20 cellular contexts compared by ENCODE assay signal in genomic region chr1:22137006-22137720, GRCh38. TPM values are rescaled to one million over a fixed set of nuclear protein-coding genes. Genes with fewer than 3 reads are reported as not detected.
DNase-seq lines count a peak whose midpoint lies in the region; ATAC-seq, FAIRE-seq and TF ChIP-seq lines count a peak whose summit lies in the region.
"Had no signal": no experiment of that assay in that cellular context is flagged by ENCODE, and none has a peak within 500 bp of the region (broad histone marks: within the 10 kb centered on the region; RNA-seq: fewer than 3 reads in every experiment).

No MANE protein-coding gene starts in this region.

- H3K4me3 Mint-ChIP-seq in neural progenitor cell: peak overlapping the region; percentile 46
- H3K4me3 Mint-ChIP-seq in activated T-cell treated with anti-CD3 and anti-CD28 coated beads, Interleukin-2, amount 50 U/mL, for 24 hours: no peak overlapping the region
- H3K4me3 Mint-ChIP-seq: activated naive CD8-positive, alpha-beta T cell treated with anti-CD3 and anti-CD28 coated beads, Interleukin-2, amount 50 U/mL, for 24 hours; stimulated activated naive CD8-positive, alpha-beta T cell treated with anti-CD3 and anti-CD28 coated beads, Interleukin-15, amount 100 ng/mL, for 72 hours had no signal

- H3K36me3 Mint-ChIP-seq in neural progenitor cell: peaks cover 26% of the 10 kb centered on the region
- no peaks in the 10 kb centered on the region for H3K36me3 Mint-ChIP-seq in activated T-cell treated with anti-CD3 and anti-CD28 coated beads, Interleukin-2, amount 50 U/mL, for 24 hours (ENCODE audit: low read depth)

- H4K20me1 ChIP-seq in OCI-LY7 (ENCODE audit: insufficient read depth, low read length) (no peaks in the 10 kb centered on the region), neural progenitor cell (ENCODE audit: low read depth) (peaks cover 95% of the 10 kb centered on the region)

- no peaks in the 10 kb centered on the region for H3K79me2 ChIP-seq in OCI-LY7 (ENCODE audit: insufficient read depth, low read depth, low read length)
- no peaks in the 10 kb centered on the region for H3K79me2 ChIP-seq in neural progenitor cell (ENCODE audit: low read depth)

- CTCF ChIA-PET in OCI-LY7 (lab: Charles Lee; ENCODE audit: unreplicated experiment): no interaction called here

- peaks cover 80% of the 10 kb centered on the region for H3K4me1 Mint-ChIP-seq in neural progenitor cell
- peaks cover 1% of the 10 kb centered on the region for H3K4me1 Mint-ChIP-seq in activated T-cell treated with anti-CD3 and anti-CD28 coated beads, Interleukin-2, amount 50 U/mL, for 24 hours (ENCODE audit: low read depth)
- H3K4me1 Mint-ChIP-seq: activated naive CD8-positive, alpha-beta T cell treated with anti-CD3 and anti-CD28 coated beads, Interleukin-2, amount 50 U/mL, for 24 hours had no signal

- H3K27ac ChIP-seq in OCI-LY7 (ENCODE audit: low read depth, low read length, poor library complexity, severe bottlenecking) (no peak overlapping the region), esophagus (ENCODE audit: low read depth in 2 of 2, low read length in 1 of 2) (peak overlapping the region; percentile 35 to 68), neural progenitor cell (no peak overlapping the region)
- H3K27ac ChIP-seq: colonic mucosa, neutrophil had no signal

- no peaks in the 10 kb centered on the region for H3K36me3 ChIP-seq in OCI-LY7 (ENCODE audit: insufficient read depth, low read length)
- H3K36me3 ChIP-seq in esophagus (ENCODE audit: control insufficient read depth in 2 of 2, insufficient read depth in 2 of 2, low read length in 1 of 2): peaks cover 0 to 2% of the 10 kb centered on the region in 2 donors
- no peaks in the 10 kb centered on the region for H3K36me3 ChIP-seq in neural progenitor cell
- H3K36me3 ChIP-seq: colonic mucosa, neutrophil, Peyer's patch had no signal

- no TSS peak for BruUV-seq in OCI-LY7 (replicated peaks; lab: Mats Ljungman, UMichigan)

- no peak for TF ChIP-seq POLR2A in GM12891 (IDR thresholded peaks at IDR 0.05; ENCODE audit: low read depth, low read length)

- H3K9me2 ChIP-seq in OCI-LY7 (ENCODE audit: insufficient read depth, low read length): no peaks in the 10 kb centered on the region

- POLR2A ChIA-PET in OCI-LY7 (lab: Charles Lee): interaction anchor here (0.7 kb wide), 1 partner anchor 355 kb away, joined by 4 read pairs; no protein-coding TSS in a partner anchor

- peak overlapping the region; percentile 53 for H3K27ac Mint-ChIP-seq in neural progenitor cell
- H3K27ac Mint-ChIP-seq in activated T-cell treated with anti-CD3 and anti-CD28 coated beads, Interleukin-2, amount 50 U/mL, for 24 hours: no peak overlapping the region
- H3K27ac Mint-ChIP-seq: activated naive CD8-positive, alpha-beta T cell treated with anti-CD3 and anti-CD28 coated beads, Interleukin-2, amount 50 U/mL, for 24 hours; stimulated activated naive CD8-positive, alpha-beta T cell treated with anti-CD3 and anti-CD28 coated beads, Interleukin-15, amount 100 ng/mL, for 72 hours had no signal

- TF ChIP-seq CTCF in OCI-LY7 (conservative IDR thresholded peaks at IDR 0.05; ENCODE audit: low read length): no peak
- no peak for TF ChIP-seq CTCF in neural progenitor cell (IDR thresholded peaks at IDR 0.05)

- H3K27me3 Mint-ChIP-seq in neural progenitor cell (ENCODE audit: insufficient read depth, low read depth): peaks cover 18% of the 10 kb centered on the region
- peaks cover 38% of the 10 kb centered on the region for H3K27me3 Mint-ChIP-seq in activated T-cell treated with anti-CD3 and anti-CD28 coated beads, Interleukin-2, amount 50 U/mL, for 24 hours

- no peak overlapping the region for H3K4me3 ChIP-seq in OCI-LY7 (ENCODE audit: low read depth, low read length, poor library complexity, severe bottlenecking)
- H3K4me3 ChIP-seq in esophagus (ENCODE audit: low read depth in 1 of 2, low read length in 2 of 2): no peak overlapping the region
- H3K4me3 ChIP-seq in neural progenitor cell: no peak overlapping the region
- H3K4me3 ChIP-seq: colonic mucosa, Peyer's patch had no signal

- H3K9ac ChIP-seq in neural progenitor cell: no peak overlapping the region

- H3K9me3 ChIP-seq in OCI-LY7 (ENCODE audit: low read length) (no peaks in the 10 kb centered on the region), esophagus (ENCODE audit: control insufficient read depth in 2 of 2, insufficient read depth in 1 of 2, low read depth in 1 of 2, low read length in 1 of 2) (no peaks in the 10 kb centered on the region), neural progenitor cell (ENCODE audit: low read depth) (no peaks in the 10 kb centered on the region)
- H3K9me3 ChIP-seq: colonic mucosa, neutrophil, Peyer's patch had no signal

- WGBS in esophagus, 2 donors: 33 to 52% methylated on average over 16 of the region's 16 CpGs

- no peak for ATAC-seq in left colon
- ATAC-seq in GM18868 (IDR thresholded peaks at IDR 0.05; ENCODE audit: unreplicated experiment): no peak
- no peak for ATAC-seq in SK-N-SH treated with all-trans-retinoic acid at 6 μM for 48 hours
- ATAC-seq: activated naive CD8-positive, alpha-beta T cell treated with anti-CD3 and anti-CD28 coated beads, Interleukin-2, amount 50 U/mL, for 24 hours; stimulated activated naive CD8-positive, alpha-beta T cell treated with anti-CD3 and anti-CD28 coated beads, Interleukin-15, amount 100 ng/mL, for 72 hours had no signal

- peak; percentile 52 for FAIRE-seq in GM12891 (lab: Jason Lieb, UNC)

- H3K4me1 ChIP-seq in OCI-LY7 (ENCODE audit: insufficient read depth, low read length, poor library complexity, severe bottlenecking) (peaks cover 12% of the 10 kb centered on the region), esophagus (ENCODE audit: control insufficient read depth in 2 of 2, insufficient read depth in 2 of 2, low read length in 1 of 2) (peaks cover 8 to 38% of the 10 kb centered on the region in 2 donors), neural progenitor cell (peaks cover 20% of the 10 kb centered on the region)
- H3K4me1 ChIP-seq: colonic mucosa had no signal

- H3K27me3 ChIP-seq in esophagus (ENCODE audit: control insufficient read depth in 1 of 2, insufficient read depth in 2 of 2, low read length in 2 of 2) (peaks cover 0 to 3% of the 10 kb centered on the region in 2 donors), neural progenitor cell (peaks cover 95% of the 10 kb centered on the region)
- H3K27me3 ChIP-seq: Peyer's patch had no signal

- H3K9me3 Mint-ChIP-seq in neural progenitor cell: no peaks in the 10 kb centered on the region
- H3K9me3 Mint-ChIP-seq in activated T-cell treated with anti-CD3 and anti-CD28 coated beads, Interleukin-2, amount 50 U/mL, for 24 hours: no peaks in the 10 kb centered on the region
- H3K9me3 Mint-ChIP-seq: activated naive CD8-positive, alpha-beta T cell treated with anti-CD3 and anti-CD28 coated beads, Interleukin-2, amount 50 U/mL, for 24 hours; stimulated activated naive CD8-positive, alpha-beta T cell treated with anti-CD3 and anti-CD28 coated beads, Interleukin-15, amount 100 ng/mL, for 72 hours had no signal

- 0 out of 2 replicates have a peak overlapping the region, but pooled peaks have one; percentile 2 for H3K4me2 ChIP-seq in OCI-LY7 (ENCODE audit: low read length)
- H3K4me2 ChIP-seq in neural progenitor cell: no peak overlapping the region

- intact Hi-C loops in OCI-LY7 (cut with micrococcal nuclease; ENCODE audit: unreplicated experiment): loop anchor here (10.0 kb wide), 1 partner anchor 78 kb away; no protein-coding TSS in a partner anchor
- intact Hi-C loops in left colon (cut with DNase I, micrococcal nuclease): no loop called here

- H2AFZ ChIP-seq in OCI-LY7 (ENCODE audit: low read length) (no peak overlapping the region), neural progenitor cell (replicated peaks) (no peak overlapping the region)

- peaks cover 11% of the 10 kb centered on the region for H3F3A ChIP-seq in neural progenitor cell (ENCODE audit: low read depth)

- no peak for DNase-seq in GM12891 (ENCODE audit: insufficient read length, low spot score)
- DNase-seq in OCI-LY7 (ENCODE audit: low spot score): no peak
- peak; percentile 33 for DNase-seq in neural progenitor cell (ENCODE audit: low spot score)
- no peak for DNase-seq in left colon
- no peak for DNase-seq in activated T-cell treated with anti-CD3 and anti-CD28 coated beads, Interleukin-2, amount 50 U/mL, for 24 hours
- DNase-seq: activated naive CD8-positive, alpha-beta T cell treated with anti-CD3 and anti-CD28 coated beads, Interleukin-2, amount 50 U/mL, for 24 hours; activated T-cell treated with anti-CD3 and anti-CD28 coated beads for 4 hours; colonic mucosa; GOT3; KBM-7; NCI-H1436; NCI-H524; Peyer's patch; stimulated activated naive CD8-positive, alpha-beta T cell treated with anti-CD3 and anti-CD28 coated beads, Interleukin-15, amount 100 ng/mL, for 72 hours had no signal

TF ChIP-seq in GM12891, 5 proteins besides CTCF, POLR2A, EP300 and RAD21:
- TF ChIP-seq PAX5 (IDR thresholded peaks at IDR 0.05; ENCODE audit: insufficient read depth, low read length, severe bottlenecking) (no peak), POU2F2 (IDR thresholded peaks at IDR 0.05; ENCODE audit: low read depth, low read length) (no peak)

TF ChIP-seq in SK-N-SH treated with all-trans-retinoic acid at 6 μM for 48 hours, 23 proteins besides CTCF, POLR2A, EP300 and RAD21:
- TF ChIP-seq BACH2 (CRISPR knock-in tag; IDR thresholded peaks at IDR 0.05; ENCODE audit: borderline replicate concordance) (no peak), ZFP3 (CRISPR knock-in tag; IDR thresholded peaks at IDR 0.05) (no peak), ESRRG (CRISPR knock-in tag; IDR thresholded peaks at IDR 0.05) (no peak)

RNA-seq across cellular contexts. Expression of gene WNT4, which starts 5.7 kb away (rescaled TPM):
- polyA plus RNA-seq in GM12891 (2012; ENCODE audit: low read depth, missing spikeins): 0.13 TPM
- total RNA-seq in OCI-LY7 (2014; rRNA removed; shearing (Covaris generic)): not detected in 2 replicates
- total RNA-seq in OCI-LY7 (2022): not detected in 2 replicates
- polyA plus RNA-seq in esophagus: 10 to 100 TPM in 1 of 2 donors, 1 to 10 TPM in 1; 9.4 to 15.6 TPM
- total RNA-seq in neural progenitor cell (ENCODE audit: low replicate concordance): 0.03 TPM in 1 of 2 replicates, not detected in the other
- 1 to 10 TPM; 2.5 to 3.1 TPM for total RNA-seq in left colon
- total RNA-seq: T-helper 1 cell treated with Interleukin-12 subunit alpha and Interleukin-12 subunit beta and Interleukin-4 antibody, amounts not matched to agents 30 ng/mL and 1 ng/mL, for 36 hours had no signal
- polyA plus RNA-seq: fibroblast of lung had no signal

Comparison
In these comparisons a context has a peak if more than half of its experiments do, and no peak if none do; other contexts are left out.
1. H3K27ac ChIP-seq: peak in esophagus (2 of 2); none in OCI-LY7 (single experiment) and neural progenitor cell (single experiment).